Comparison of ENCODE assay signal across 25 cellular contexts in the genomic region with DNA sequence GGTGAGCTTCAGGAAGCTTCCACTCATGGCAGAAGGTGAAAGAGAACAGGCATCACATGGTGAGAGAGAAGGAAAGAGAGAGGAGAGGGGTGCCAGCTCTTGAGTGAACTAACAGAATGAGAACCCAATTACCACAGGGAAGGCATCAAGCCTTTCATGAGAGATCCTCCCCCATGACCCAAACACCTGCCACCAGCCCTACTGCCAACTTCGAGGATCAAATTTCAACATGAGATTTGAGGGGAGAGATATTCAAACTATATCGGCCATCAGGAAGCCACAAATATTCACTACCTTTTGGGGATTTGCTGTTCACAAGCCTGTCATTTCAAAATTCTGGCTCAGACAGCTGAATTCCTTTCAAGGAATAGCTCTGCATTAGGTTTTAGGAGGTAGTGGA. TPM values are rescaled to one million over a fixed set of nuclear protein-coding genes. Genes with fewer than 3 reads are reported as not detected.
DNase-seq lines count a peak whose midpoint lies in the region; ATAC-seq and TF ChIP-seq lines count a peak whose summit lies in the region.
"Had no signal": no experiment of that assay in that cellular context is flagged by ENCODE, and none has a peak within 500 bp of the region (broad histone marks: within the 10 kb centered on the region; RNA-seq: fewer than 3 reads in every experiment).

No MANE protein-coding gene starts in this region.

- no peaks in the 10 kb centered on the region for H3K9me3 Mint-ChIP-seq in stimulated activated naive CD8-positive, alpha-beta T cell treated with anti-CD3 and anti-CD28 coated beads, Interleukin-15, amount 100 ng/mL, for 72 hours
- H3K9me3 Mint-ChIP-seq: activated B cell treated with CpG ODN at 0.5 μM for 24 hours; activated CD4-positive, alpha-beta memory T cell treated with anti-CD3 and anti-CD28 coated beads for 36 hours; central memory CD8-positive, alpha-beta T cell; natural killer cell treated with Interleukin-12 subunit alpha and Interleukin-12 subunit beta and Interleukin-15 and Interleukin-18, amount 100 ng/mL, for 72 hours had no signal

- no peak overlapping the region for H3K4me3 Mint-ChIP-seq in stimulated activated naive CD8-positive, alpha-beta T cell treated with anti-CD3 and anti-CD28 coated beads, Interleukin-15, amount 100 ng/mL, for 72 hours
- H3K4me3 Mint-ChIP-seq: activated B cell treated with CpG ODN at 0.5 μM for 24 hours; activated CD4-positive, alpha-beta memory T cell treated with anti-CD3 and anti-CD28 coated beads for 36 hours; B cell; central memory CD8-positive, alpha-beta T cell; natural killer cell treated with Interleukin-12 subunit alpha and Interleukin-12 subunit beta and Interleukin-15 and Interleukin-18, amount 100 ng/mL, for 72 hours had no signal

- H3K27me3 ChIP-seq in spleen (replicated peaks in 1 of 7) = no peaks in the 10 kb centered on the region
- H3K27me3 ChIP-seq: gastrocnemius medialis, Peyer's patch, tibial nerve had no signal

- no peak for TF ChIP-seq POLR2A in spleen (IDR thresholded peaks at IDR 0.05)

- intact Hi-C loops in spleen (cut with DNase I; ENCODE audit: low total_unique reads) = no loop called here

- no peak for ATAC-seq in stimulated activated naive CD8-positive, alpha-beta T cell treated with anti-CD3 and anti-CD28 coated beads, Interleukin-15, amount 100 ng/mL, for 72 hours
- ATAC-seq: gastrocnemius medialis; natural killer cell treated with Interleukin-12 subunit alpha and Interleukin-12 subunit beta and Interleukin-15 and Interleukin-18, amount 100 ng/mL, for 72 hours; stimulated activated naive CD8-positive, alpha-beta T cell treated with anti-CD3 and anti-CD28 coated beads, Interleukin-15, Interleukin-2, amounts not matched to agents 100 U/mL and 50 U/mL, for 24 hours had no signal

- H3K27ac Mint-ChIP-seq in stimulated activated naive CD8-positive, alpha-beta T cell treated with anti-CD3 and anti-CD28 coated beads, Interleukin-15, amount 100 ng/mL, for 72 hours = no peak overlapping the region
- H3K27ac Mint-ChIP-seq: activated B cell treated with CpG ODN at 0.5 μM for 24 hours; activated CD4-positive, alpha-beta memory T cell treated with anti-CD3 and anti-CD28 coated beads for 36 hours; B cell; natural killer cell treated with Interleukin-12 subunit alpha and Interleukin-12 subunit beta and Interleukin-15 and Interleukin-18, amount 100 ng/mL, for 72 hours had no signal

- peaks cover 5% of the 10 kb centered on the region for H3K4me1 Mint-ChIP-seq in stimulated activated naive CD8-positive, alpha-beta T cell treated with anti-CD3 and anti-CD28 coated beads, Interleukin-15, amount 100 ng/mL, for 72 hours
- H3K4me1 Mint-ChIP-seq: central memory CD8-positive, alpha-beta T cell had no signal

- no peak overlapping the region for H3K27ac ChIP-seq in spleen
- H3K27ac ChIP-seq: 22Rv1, gastrocnemius medialis, Peyer's patch, tibial nerve had no signal

- 15 to 32% (median 18%) methylated on average over 2 of the region's 2 CpGs for WGBS in spleen, 5 donors

- H3K4me3 ChIP-seq in Jurkat, Clone E6-1 (ENCODE audit: low read length) = no peak overlapping the region
- no peak overlapping the region for H3K4me3 ChIP-seq in spleen
- H3K4me3 ChIP-seq: gastrocnemius medialis, Peyer's patch, tibial nerve had no signal

- peaks cover 0 to 8% (median 0%) of the 10 kb centered on the region in 6 donors for H3K4me1 ChIP-seq in spleen
- H3K4me1 ChIP-seq: gastrocnemius medialis, Peyer's patch, tibial nerve had no signal

- peak; percentile 28 for DNase-seq in DMS153 (lab: John Stamatoyannopoulos, UW)
- DNase-seq in DMS153 treated with DMSO at 0.1 percent for 48 hours (lab: John Stamatoyannopoulos, UW; ENCODE audit: unreplicated experiment) = no peak
- peak; percentile 32 for DNase-seq in Jurkat, Clone E6-1 (ENCODE audit: low read depth, low spot score)
- DNase-seq in NCI-H2171 treated with DMSO at 0.1 percent for 48 hours (lab: John Stamatoyannopoulos, UW) = peak; percentile 64
- DNase-seq in cerebellum (ENCODE audit: low spot score) = peak; percentile 31
- DNase-seq in stimulated activated naive CD8-positive, alpha-beta T cell treated with anti-CD3 and anti-CD28 coated beads, Interleukin-15, amount 100 ng/mL, for 72 hours = no peak
- no peak for DNase-seq in spleen
- DNase-seq in activated CD8-positive, alpha-beta memory T cell treated with anti-CD3 and anti-CD28 coated beads for 24 hours = no peak
- DNase-seq: activated B cell treated with CpG ODN at 0.5 μM for 24 hours; activated CD4-positive, alpha-beta memory T cell treated with anti-CD3 and anti-CD28 coated beads for 36 hours; activated naive CD4-positive, alpha-beta T cell treated with Interleukin-2 at 50 U/mL for 16 hours; anterior cingulate cortex; Calu3; erythroblast; gastrocnemius medialis; HCEC 1CT; mesendoderm; NCI-H1436; Peyer's patch; stimulated activated naive CD8-positive, alpha-beta T cell treated with anti-CD3 and anti-CD28 coated beads, Interleukin-15, Interleukin-2, amounts not matched to agents 100 U/mL and 50 U/mL, for 24 hours had no signal

- peaks cover 18% of the 10 kb centered on the region for H3K27me3 Mint-ChIP-seq in stimulated activated naive CD8-positive, alpha-beta T cell treated with anti-CD3 and anti-CD28 coated beads, Interleukin-15, amount 100 ng/mL, for 72 hours

- TF ChIP-seq CTCF in spleen (IDR thresholded peaks at IDR 0.05 in 8 of 11, conservative IDR thresholded peaks at IDR 0.05 in 3 of 11) = no peak

- H3K36me3 ChIP-seq in spleen = no peaks in the 10 kb centered on the region
- H3K36me3 ChIP-seq: gastrocnemius medialis, Peyer's patch, tibial nerve had no signal

- no peaks in the 10 kb centered on the region for H3K9me3 ChIP-seq in spleen
- H3K9me3 ChIP-seq: gastrocnemius medialis, Peyer's patch, tibial nerve had no signal

RNA-seq across cellular contexts. Expression of gene SMNDC1, which starts 39.9 kb away (rescaled TPM):
- 50.0 TPM for polyA plus RNA-seq in Jurkat, Clone E6-1 (2012; ENCODE audit: insufficient read depth, insufficient read length)
- 14.0 TPM for total RNA-seq in cerebellum
- total RNA-seq in spleen = 10 to 100 TPM; 16.1 to 34.8 (median 27.3) TPM
- polyA plus RNA-seq in spleen = 10 to 100 TPM; 10.3 to 11.5 (median 11.2) TPM

Comparison
In these comparisons a context has a peak if more than half of its experiments do, and no peak if none do; other contexts are left out.
1. DNase-seq: peak in DMS153 (single experiment), Jurkat, Clone E6-1 (single experiment), NCI-H2171 treated with DMSO at 0.1 percent for 48 hours (single experiment) and cerebellum (single experiment); none in DMS153 treated with DMSO at 0.1 percent for 48 hours (single experiment), stimulated activated naive CD8-positive, alpha-beta T cell treated with anti-CD3 and anti-CD28 coated beads, Interleukin-15, amount 100 ng/mL, for 72 hours (0 of 2), spleen (single experiment) and activated CD8-positive, alpha-beta memory T cell treated with anti-CD3 and anti-CD28 coated beads for 24 hours (single experiment).